ENCODE assay signal across 1 cellular context in the genomic region with DNA sequence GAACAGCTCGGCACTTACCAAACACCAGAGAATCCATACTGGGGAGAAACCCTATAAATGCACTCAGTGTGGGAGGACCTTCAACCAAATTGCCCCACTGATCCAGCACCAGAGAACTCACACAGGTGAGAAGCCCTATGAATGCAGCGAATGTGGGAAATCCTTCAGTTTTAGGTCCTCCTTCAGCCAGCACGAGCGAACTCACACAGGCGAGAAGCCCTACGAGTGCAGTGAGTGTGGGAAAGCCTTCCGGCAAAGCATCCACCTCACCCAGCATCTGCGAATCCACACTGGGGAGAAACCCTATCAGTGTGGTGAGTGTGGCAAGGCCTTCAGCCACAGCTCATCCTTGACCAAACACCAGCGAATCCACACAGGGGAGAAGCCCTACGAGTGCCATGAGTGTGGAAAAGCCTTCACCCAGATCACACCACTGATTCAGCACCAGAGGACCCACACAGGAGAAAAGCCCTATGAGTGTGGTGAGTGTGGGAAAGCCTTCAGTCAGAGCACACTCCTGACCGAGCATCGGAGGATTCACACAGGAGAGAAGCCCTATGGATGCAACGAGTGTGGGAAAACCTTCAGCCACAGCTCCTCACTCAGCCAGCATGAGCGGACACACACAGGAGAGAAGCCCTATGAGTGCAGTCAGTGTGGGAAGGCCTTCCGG.
TF ChIP-seq lines count a peak whose summit lies in the region.

No MANE protein-coding gene starts in this region.

TF ChIP-seq in K562, 482 proteins besides CTCF, POLR2A, EP300 and RAD21:
- TF ChIP-seq POU5F1 (IDR thresholded peaks at IDR 0.05; ENCODE audit: borderline replicate concordance, low read depth, low read length, partially characterized antibody) (no peak), RBM17 (IDR thresholded peaks at IDR 0.05; ENCODE audit: borderline replicate concordance, low read depth, low read length) (no peak), ZNF75A (CRISPR knock-in tag; IDR thresholded peaks at IDR 0.05) (0 out of 2 replicates have a peak, but pooled peaks have one; percentile 27)
